2 cellular contexts compared by ENCODE assay signal in the genomic region with DNA sequence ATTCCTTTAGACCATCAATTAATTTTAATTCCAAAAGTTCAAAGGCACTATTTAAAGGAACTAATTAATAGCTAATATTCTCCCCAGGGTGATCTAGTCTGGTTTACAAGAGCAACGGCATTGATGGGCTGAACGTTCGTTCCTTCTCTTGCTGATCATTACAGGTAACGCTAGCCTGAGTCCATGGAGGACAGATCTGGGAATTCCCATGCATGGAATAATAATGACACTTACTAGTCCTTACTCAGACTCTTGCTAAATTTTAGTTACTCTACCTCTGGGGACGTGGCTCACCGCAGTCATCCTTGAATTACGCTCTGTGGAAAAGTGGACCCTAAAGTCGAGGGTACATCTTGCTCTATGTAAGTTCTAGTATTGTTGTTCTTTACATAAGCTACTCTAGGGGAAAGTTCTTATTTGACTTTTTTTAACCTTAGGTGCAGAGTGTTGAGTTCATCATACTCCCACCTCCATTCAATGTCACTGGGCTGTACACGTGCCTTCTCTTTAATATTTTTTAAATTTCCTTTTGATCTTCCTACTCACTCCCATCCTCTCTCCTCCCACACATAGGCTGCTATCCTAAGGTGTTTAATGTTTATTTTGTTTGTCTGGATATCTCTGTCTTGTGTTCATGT.
TF ChIP-seq lines count a peak whose summit lies in the region.

No MANE protein-coding gene starts in this region.

TF ChIP-seq in K562, 482 proteins besides CTCF, POLR2A, EP300 and RAD21:
- TF ChIP-seq, protein P1, sequence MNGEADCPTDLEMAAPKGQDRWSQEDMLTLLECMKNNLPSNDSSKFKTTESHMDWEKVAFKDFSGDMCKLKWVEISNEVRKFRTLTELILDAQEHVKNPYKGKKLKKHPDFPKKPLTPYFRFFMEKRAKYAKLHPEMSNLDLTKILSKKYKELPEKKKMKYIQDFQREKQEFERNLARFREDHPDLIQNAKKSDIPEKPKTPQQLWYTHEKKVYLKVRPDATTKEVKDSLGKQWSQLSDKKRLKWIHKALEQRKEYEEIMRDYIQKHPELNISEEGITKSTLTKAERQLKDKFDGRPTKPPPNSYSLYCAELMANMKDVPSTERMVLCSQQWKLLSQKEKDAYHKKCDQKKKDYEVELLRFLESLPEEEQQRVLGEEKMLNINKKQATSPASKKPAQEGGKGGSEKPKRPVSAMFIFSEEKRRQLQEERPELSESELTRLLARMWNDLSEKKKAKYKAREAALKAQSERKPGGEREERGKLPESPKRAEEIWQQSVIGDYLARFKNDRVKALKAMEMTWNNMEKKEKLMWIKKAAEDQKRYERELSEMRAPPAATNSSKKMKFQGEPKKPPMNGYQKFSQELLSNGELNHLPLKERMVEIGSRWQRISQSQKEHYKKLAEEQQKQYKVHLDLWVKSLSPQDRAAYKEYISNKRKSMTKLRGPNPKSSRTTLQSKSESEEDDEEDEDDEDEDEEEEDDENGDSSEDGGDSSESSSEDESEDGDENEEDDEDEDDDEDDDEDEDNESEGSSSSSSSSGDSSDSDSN (IDR thresholded peaks at IDR 0.05; ENCODE audit: borderline replicate concordance in 1 of 2, low read depth in 2 of 2, low read length in 2 of 2): no peak
- TF ChIP-seq, protein P2, sequence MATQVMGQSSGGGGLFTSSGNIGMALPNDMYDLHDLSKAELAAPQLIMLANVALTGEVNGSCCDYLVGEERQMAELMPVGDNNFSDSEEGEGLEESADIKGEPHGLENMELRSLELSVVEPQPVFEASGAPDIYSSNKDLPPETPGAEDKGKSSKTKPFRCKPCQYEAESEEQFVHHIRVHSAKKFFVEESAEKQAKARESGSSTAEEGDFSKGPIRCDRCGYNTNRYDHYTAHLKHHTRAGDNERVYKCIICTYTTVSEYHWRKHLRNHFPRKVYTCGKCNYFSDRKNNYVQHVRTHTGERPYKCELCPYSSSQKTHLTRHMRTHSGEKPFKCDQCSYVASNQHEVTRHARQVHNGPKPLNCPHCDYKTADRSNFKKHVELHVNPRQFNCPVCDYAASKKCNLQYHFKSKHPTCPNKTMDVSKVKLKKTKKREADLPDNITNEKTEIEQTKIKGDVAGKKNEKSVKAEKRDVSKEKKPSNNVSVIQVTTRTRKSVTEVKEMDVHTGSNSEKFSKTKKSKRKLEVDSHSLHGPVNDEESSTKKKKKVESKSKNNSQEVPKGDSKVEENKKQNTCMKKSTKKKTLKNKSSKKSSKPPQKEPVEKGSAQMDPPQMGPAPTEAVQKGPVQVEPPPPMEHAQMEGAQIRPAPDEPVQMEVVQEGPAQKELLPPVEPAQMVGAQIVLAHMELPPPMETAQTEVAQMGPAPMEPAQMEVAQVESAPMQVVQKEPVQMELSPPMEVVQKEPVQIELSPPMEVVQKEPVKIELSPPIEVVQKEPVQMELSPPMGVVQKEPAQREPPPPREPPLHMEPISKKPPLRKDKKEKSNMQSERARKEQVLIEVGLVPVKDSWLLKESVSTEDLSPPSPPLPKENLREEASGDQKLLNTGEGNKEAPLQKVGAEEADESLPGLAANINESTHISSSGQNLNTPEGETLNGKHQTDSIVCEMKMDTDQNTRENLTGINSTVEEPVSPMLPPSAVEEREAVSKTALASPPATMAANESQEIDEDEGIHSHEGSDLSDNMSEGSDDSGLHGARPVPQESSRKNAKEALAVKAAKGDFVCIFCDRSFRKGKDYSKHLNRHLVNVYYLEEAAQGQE (CRISPR knock-in tag; IDR thresholded peaks at IDR 0.05; ENCODE audit: low read depth): no peak
- TF ChIP-seq SPI1 (IDR thresholded peaks at IDR 0.05; ENCODE audit: borderline replicate concordance, low read depth, low read length) (no peak), DPF2 (IDR thresholded peaks at IDR 0.05) (no peak), ZNF695 (CRISPR knock-in tag; IDR thresholded peaks at IDR 0.05) (0 out of 2 replicates have a peak, but pooled peaks have one; percentile 33), HLTF (IDR thresholded peaks at IDR 0.05) (no peak)
- TF ChIP-seq, protein P3, sequence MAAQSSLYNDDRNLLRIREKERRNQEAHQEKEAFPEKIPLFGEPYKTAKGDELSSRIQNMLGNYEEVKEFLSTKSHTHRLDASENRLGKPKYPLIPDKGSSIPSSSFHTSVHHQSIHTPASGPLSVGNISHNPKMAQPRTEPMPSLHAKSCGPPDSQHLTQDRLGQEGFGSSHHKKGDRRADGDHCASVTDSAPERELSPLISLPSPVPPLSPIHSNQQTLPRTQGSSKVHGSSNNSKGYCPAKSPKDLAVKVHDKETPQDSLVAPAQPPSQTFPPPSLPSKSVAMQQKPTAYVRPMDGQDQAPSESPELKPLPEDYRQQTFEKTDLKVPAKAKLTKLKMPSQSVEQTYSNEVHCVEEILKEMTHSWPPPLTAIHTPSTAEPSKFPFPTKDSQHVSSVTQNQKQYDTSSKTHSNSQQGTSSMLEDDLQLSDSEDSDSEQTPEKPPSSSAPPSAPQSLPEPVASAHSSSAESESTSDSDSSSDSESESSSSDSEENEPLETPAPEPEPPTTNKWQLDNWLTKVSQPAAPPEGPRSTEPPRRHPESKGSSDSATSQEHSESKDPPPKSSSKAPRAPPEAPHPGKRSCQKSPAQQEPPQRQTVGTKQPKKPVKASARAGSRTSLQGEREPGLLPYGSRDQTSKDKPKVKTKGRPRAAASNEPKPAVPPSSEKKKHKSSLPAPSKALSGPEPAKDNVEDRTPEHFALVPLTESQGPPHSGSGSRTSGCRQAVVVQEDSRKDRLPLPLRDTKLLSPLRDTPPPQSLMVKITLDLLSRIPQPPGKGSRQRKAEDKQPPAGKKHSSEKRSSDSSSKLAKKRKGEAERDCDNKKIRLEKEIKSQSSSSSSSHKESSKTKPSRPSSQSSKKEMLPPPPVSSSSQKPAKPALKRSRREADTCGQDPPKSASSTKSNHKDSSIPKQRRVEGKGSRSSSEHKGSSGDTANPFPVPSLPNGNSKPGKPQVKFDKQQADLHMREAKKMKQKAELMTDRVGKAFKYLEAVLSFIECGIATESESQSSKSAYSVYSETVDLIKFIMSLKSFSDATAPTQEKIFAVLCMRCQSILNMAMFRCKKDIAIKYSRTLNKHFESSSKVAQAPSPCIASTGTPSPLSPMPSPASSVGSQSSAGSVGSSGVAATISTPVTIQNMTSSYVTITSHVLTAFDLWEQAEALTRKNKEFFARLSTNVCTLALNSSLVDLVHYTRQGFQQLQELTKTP (IDR thresholded peaks at IDR 0.05; ENCODE audit: low read depth in 1 of 2, partially characterized antibody in 2 of 2): no peak

TF ChIP-seq in liver, 16 proteins besides CTCF, POLR2A, EP300 and RAD21 (continued from another document):
- TF ChIP-seq JUND (IDR thresholded peaks at IDR 0.05) (peak in 1 of 2 donors; percentile 5), HNF4G (IDR thresholded peaks at IDR 0.05) (peak; percentile 2), YY1 (IDR thresholded peaks at IDR 0.05) (peak; percentile 6), RXRA (IDR thresholded peaks at IDR 0.05) (peak; percentile 37 to 56)
